ENCODE assay signal across 8 cellular contexts in the genomic region with DNA sequence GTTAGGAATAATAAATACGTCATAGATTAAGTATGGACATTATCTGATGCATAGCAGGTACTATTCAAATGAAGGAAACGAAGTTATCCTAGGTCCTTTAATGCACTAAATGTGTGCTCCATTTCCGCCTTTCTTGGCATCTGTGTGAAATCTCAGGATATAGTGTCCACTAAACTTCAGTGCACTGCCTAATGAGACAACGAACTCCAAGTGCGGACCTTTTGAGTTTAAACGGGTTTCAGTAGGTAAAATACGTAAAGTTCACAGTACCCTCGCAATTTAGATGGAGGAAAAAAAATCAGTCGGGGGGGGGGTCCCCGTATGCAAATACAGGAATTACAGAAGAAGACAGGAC. TPM values are rescaled to one million over a fixed set of nuclear protein-coding genes. Genes with fewer than 3 reads are reported as not detected.
DNase-seq lines count a peak whose midpoint lies in the region; ATAC-seq, FAIRE-seq and TF ChIP-seq lines count a peak whose summit lies in the region.

No MANE protein-coding gene starts in this region.

- no peak overlapping the region for H2BK5ac ChIP-seq in H9 (ENCODE audit: insufficient read length, low read length)

- H3K4me1 Mint-ChIP-seq in CD4-positive, alpha-beta T cell (ENCODE audit: low read depth) = peaks cover 35% of the 10 kb centered on the region
- peaks cover 22 to 23% of the 10 kb centered on the region in 2 experiments for H3K4me1 Mint-ChIP-seq in H9
- H3K4me1 Mint-ChIP-seq in activated CD8-positive, alpha-beta T cell treated with anti-CD3 and anti-CD28 coated beads, Interleukin-2, amount 10 ng/mL, durations not matched to agents 7 days and 5 days (ENCODE audit: low read depth) = peaks cover 12% of the 10 kb centered on the region

- H2BK15ac ChIP-seq in H9 (ENCODE audit: low read depth, low read length) = no peak overlapping the region

- no CpG with 5 or more reads among the region's 10 CpGs for WGBS in H9 (ENCODE audit: extremely low coverage, insufficient read length, low lambda C conversion rate)
- WGBS in small intestine, 3 donors = 1 to 4% (median 2%) methylated on average over 10 of the region's 10 CpGs

- POLR2A ChIA-PET in CD4-positive, alpha-beta T cell (lab: Charles Lee) = interaction anchor here (0.8 to 3.8 kb wide), 13 partner anchors 11 to 658 kb away, joined by 3 to 52 read pairs (median 12); a partner anchor contains a TSS
- POLR2A ChIA-PET in activated CD8-positive, alpha-beta T cell treated with anti-CD3 and anti-CD28 coated beads, Interleukin-2, amount 10 ng/mL, durations not matched to agents 7 days and 5 days (lab: Charles Lee) = interaction anchor here (0.7 to 3.1 kb wide), 8 partner anchors 11 to 297 kb away, joined by 3 to 62 read pairs (median 4); no protein-coding TSS in a partner anchor

- H3K23ac ChIP-seq in H9 (ENCODE audit: insufficient read length, low read depth, low read length) = no peak overlapping the region

- H3K4ac ChIP-seq in H9 (ENCODE audit: low read depth, low read length) = no peak overlapping the region

- H3K4me3 Mint-ChIP-seq in CD4-positive, alpha-beta T cell = peak overlapping the region; percentile 96
- H3K4me3 Mint-ChIP-seq in H9 = peak overlapping the region; percentile 87 to 89
- peak overlapping the region; percentile 95 for H3K4me3 Mint-ChIP-seq in activated CD8-positive, alpha-beta T cell treated with anti-CD3 and anti-CD28 coated beads, Interleukin-2, amount 10 ng/mL, durations not matched to agents 7 days and 5 days

- no peak overlapping the region for H4K91ac ChIP-seq in H9 (ENCODE audit: insufficient read length, low read depth, low read length)

- no peak overlapping the region for H2BK20ac ChIP-seq in H9 (ENCODE audit: low read depth, low read length, poor library complexity, severe bottlenecking)

- H3K36me3 ChIP-seq in small intestine (ENCODE audit: control insufficient read depth in 2 of 2, insufficient read depth in 2 of 2, low read length in 2 of 2) = no peaks in the 10 kb centered on the region

- DNase-seq in CD4-positive, alpha-beta T cell = no peak
- DNase-seq in H9 (no peak), left ventricle myocardium superior (no peak), small intestine (peak; percentile 49), HK-2 (ENCODE audit: unreplicated experiment) (no peak)
- DNase-seq in activated CD8-positive, alpha-beta T cell treated with anti-CD3 and anti-CD28 coated beads, Interleukin-2, amount 10 ng/mL, durations not matched to agents 7 days and 5 days = no peak
- no peak for DNase-seq in activated CD4-positive, CD25-positive, alpha-beta regulatory T cell treated with anti-CD3 and anti-CD28 coated beads, Interleukin-2, amount 50 U/mL, for 72 hours

- peaks cover 29% of the 10 kb centered on the region for H3K36me3 Mint-ChIP-seq in CD4-positive, alpha-beta T cell (ENCODE audit: low read depth)
- no peaks in the 10 kb centered on the region; a peak in 1 of 7 replicates for H3K36me3 Mint-ChIP-seq in H9 (ENCODE audit: insufficient read depth in 1 of 3, low read depth in 3 of 3)
- peaks cover 9% of the 10 kb centered on the region for H3K36me3 Mint-ChIP-seq in activated CD8-positive, alpha-beta T cell treated with anti-CD3 and anti-CD28 coated beads, Interleukin-2, amount 10 ng/mL, durations not matched to agents 7 days and 5 days (ENCODE audit: low read depth)

- H2AFZ ChIP-seq in H9 (ENCODE audit: low read length) = no peak overlapping the region

- no peak overlapping the region for H4K5ac ChIP-seq in H9 (ENCODE audit: insufficient read length, low read depth, low read length)

- H3K27ac Mint-ChIP-seq in CD4-positive, alpha-beta T cell = peak overlapping the region; percentile 98
- peak overlapping the region; percentile 69 to 92 (median 91); a peak in 5 of 7 replicates for H3K27ac Mint-ChIP-seq in H9
- peak overlapping the region; percentile 98 for H3K27ac Mint-ChIP-seq in activated CD8-positive, alpha-beta T cell treated with anti-CD3 and anti-CD28 coated beads, Interleukin-2, amount 10 ng/mL, durations not matched to agents 7 days and 5 days

- intact Hi-C loops in CD4-positive, alpha-beta T cell (cut with DNase I, micrococcal nuclease) = loop anchor here (2.0 to 10.0 kb wide), 4 partner anchors 60 to 297 kb away; a partner anchor contains a TSS
- intact Hi-C loops in left ventricle myocardium superior (cut with micrococcal nuclease) = no loop called here

- H4K8ac ChIP-seq in H9 (replicated peaks; ENCODE audit: insufficient read length, low read depth, low read length) = no peak overlapping the region

- H3K9ac ChIP-seq in H9 (ENCODE audit: extremely low read depth, insufficient read length, low read length) = no peak overlapping the region

- H3K4me1 ChIP-seq in H9 (ENCODE audit: insufficient read depth, low read length) = no peaks in the 10 kb centered on the region
- H3K4me1 ChIP-seq in small intestine (ENCODE audit: control insufficient read depth in 2 of 2, insufficient read depth in 1 of 2, low read depth in 1 of 2, low read length in 1 of 2) = no peaks in the 10 kb centered on the region

- CTCF ChIA-PET in CD4-positive, alpha-beta T cell (lab: Charles Lee) = interaction anchor here (2.8 kb wide), 1 partner anchor 75 kb away, joined by 14 read pairs; no protein-coding TSS in a partner anchor
- CTCF ChIA-PET in activated CD8-positive, alpha-beta T cell treated with anti-CD3 and anti-CD28 coated beads, Interleukin-2, amount 10 ng/mL, durations not matched to agents 7 days and 5 days (lab: Charles Lee) = interaction anchor here (2.8 to 4.1 kb wide), 2 partner anchors 13 to 61 kb away, joined by 10 to 48 read pairs; no protein-coding TSS in a partner anchor

- H2BK12ac ChIP-seq in H9 (ENCODE audit: insufficient read length, low read depth, low read length) = no peak overlapping the region

- no peak overlapping the region for H3K56ac ChIP-seq in H9 (ENCODE audit: insufficient read length, low read depth, low read length)

- FAIRE-seq in small intestine (lab: Jason Lieb, UNC) = no peak

- H3K79me1 ChIP-seq in H9 (ENCODE audit: insufficient read depth, low read depth, low read length, poor library complexity, severe bottlenecking) = no peaks in the 10 kb centered on the region

- ATAC-seq in CD4-positive, alpha-beta T cell (ENCODE audit: poor library complexity) = no peak
- no peak for ATAC-seq in activated CD8-positive, alpha-beta T cell treated with anti-CD3 and anti-CD28 coated beads, Interleukin-2, amount 10 ng/mL, durations not matched to agents 7 days and 5 days
- peak; percentile 16 for ATAC-seq in left ventricle myocardium superior
- ATAC-seq in HG03097 (IDR thresholded peaks at IDR 0.05; ENCODE audit: low FRiP score, unreplicated experiment) = no peak

- peak overlapping the region; percentile 93 to 100 for H3K4me3 ChIP-seq in small intestine (ENCODE audit: low read depth in 1 of 2, low read length in 2 of 2)

- H4K20me1 ChIP-seq in H9 (ENCODE audit: control insufficient read depth, insufficient read depth, insufficient read length) = no peaks in the 10 kb centered on the region

- no peak for TF ChIP-seq CTCF in CD4-positive, alpha-beta T cell (IDR thresholded peaks at IDR 0.05)
- no peak for TF ChIP-seq CTCF in H9 (conservative IDR thresholded peaks at IDR 0.05)

- no peak overlapping the region for H2AK5ac ChIP-seq in H9 (ENCODE audit: insufficient read length, low read length)

- peak overlapping the region; percentile 69 for H3K4me2 ChIP-seq in H9 (ENCODE audit: insufficient read depth, insufficient read length, low read length)

- peaks cover under 1% of the 10 kb centered on the region for H3K9me3 Mint-ChIP-seq in CD4-positive, alpha-beta T cell
- no peaks in the 10 kb centered on the region; a peak in 1 of 5 replicates for H3K9me3 Mint-ChIP-seq in H9
- no peaks in the 10 kb centered on the region for H3K9me3 Mint-ChIP-seq in activated CD8-positive, alpha-beta T cell treated with anti-CD3 and anti-CD28 coated beads, Interleukin-2, amount 10 ng/mL, durations not matched to agents 7 days and 5 days (ENCODE audit: insufficient read depth)

- H3K23me2 ChIP-seq in H9 (ENCODE audit: insufficient read length, low read depth, low read length, poor library complexity, severe bottlenecking) = peaks cover 4% of the 10 kb centered on the region

- H3K9me3 ChIP-seq in CD4-positive, alpha-beta T cell (ENCODE audit: control insufficient read depth, low read length) = no peaks in the 10 kb centered on the region
- H3K9me3 ChIP-seq in H9 (ENCODE audit: control insufficient read depth, low read depth, low read length) = no peaks in the 10 kb centered on the region
- H3K9me3 ChIP-seq in small intestine (ENCODE audit: control insufficient read depth, low read depth) = no peaks in the 10 kb centered on the region

- no peak overlapping the region for H3K18ac ChIP-seq in H9 (ENCODE audit: insufficient read length, low read depth, low read length)

- no peak overlapping the region for H2BK120ac ChIP-seq in H9 (ENCODE audit: low read depth, low read length, poor library complexity, severe bottlenecking)

- H3T11ph ChIP-seq in H9 (ENCODE audit: low read length) = no peak overlapping the region

- no peaks in the 10 kb centered on the region for H3K27me3 ChIP-seq in CD4-positive, alpha-beta T cell (ENCODE audit: control insufficient read depth, insufficient read depth, low read length)
- H3K27me3 ChIP-seq in H9 (ENCODE audit: insufficient read depth, low read length) (no peaks in the 10 kb centered on the region), small intestine (ENCODE audit: control insufficient read depth in 2 of 2, insufficient read depth in 2 of 2, low read length in 2 of 2) (no peaks in the 10 kb centered on the region)

- H3K14ac ChIP-seq in H9 (ENCODE audit: insufficient read depth, low read length) = no peak overlapping the region

- no peaks in the 10 kb centered on the region for H3K27me3 Mint-ChIP-seq in CD4-positive, alpha-beta T cell
- H3K27me3 Mint-ChIP-seq in H9 (ENCODE audit: low read depth) = peaks cover 19% of the 10 kb centered on the region
- no peaks in the 10 kb centered on the region for H3K27me3 Mint-ChIP-seq in activated CD8-positive, alpha-beta T cell treated with anti-CD3 and anti-CD28 coated beads, Interleukin-2, amount 10 ng/mL, durations not matched to agents 7 days and 5 days (ENCODE audit: low read depth)

- peak overlapping the region; percentile 100 for H3K27ac ChIP-seq in CD4-positive, alpha-beta T cell (ENCODE audit: low read depth, low read length)
- H3K27ac ChIP-seq in H9 (ENCODE audit: insufficient read length, low read depth, low read length) = no peak overlapping the region
- peak overlapping the region; percentile 82 to 99 for H3K27ac ChIP-seq in small intestine (ENCODE audit: low read depth in 1 of 2, low read length in 1 of 2)

- H3K79me2 ChIP-seq in H9 (ENCODE audit: insufficient read depth, low read length) = no peaks in the 10 kb centered on the region

RNA-seq across cellular contexts. Expression of a gene that starts 0.8 kb away (rescaled TPM):
- total RNA-seq in CD4-positive, alpha-beta T cell = 10 to 100 TPM; 91.9 to 99.9 TPM
- 6.0 and 6.2 TPM in 2 replicates for total RNA-seq in H9 (2021)
- 10 to 100 TPM; 20.1 to 21.6 TPM for total RNA-seq in activated CD8-positive, alpha-beta T cell treated with anti-CD3 and anti-CD28 coated beads, Interleukin-2, amount 10 ng/mL, durations not matched to agents 7 days and 5 days
- total RNA-seq in left ventricle myocardium superior = 5.6 TPM
- 1 to 10 TPM in 2 of 3 donors, under 1 TPM in 1; 0.81 to 3.5 (median 2.2) TPM for polyA plus RNA-seq in small intestine

Comparison
In these comparisons a context has a peak if more than half of its experiments do, and no peak if none do; other contexts are left out.
1. RNA of a gene that starts 0.8 kb away (total RNA-seq): 91.9 to 99.9 TPM in CD4-positive, alpha-beta T cell; 20.1 to 21.6 TPM in activated CD8-positive, alpha-beta T cell treated with anti-CD3 and anti-CD28 coated beads, Interleukin-2, amount 10 ng/mL, durations not matched to agents 7 days and 5 days, 6.0 to 6.2 TPM in H9 and 5.6 TPM in left ventricle myocardium superior (single experiment); every median in the first group is over 4 times any median in the second.
2. Peak in every context shown above with its lines, with median percentiles within 50 percentile points of each other: H3K27ac Mint-ChIP-seq and H3K4me3 Mint-ChIP-seq.